1 cellular context compared by ENCODE assay signal in the genomic region with DNA sequence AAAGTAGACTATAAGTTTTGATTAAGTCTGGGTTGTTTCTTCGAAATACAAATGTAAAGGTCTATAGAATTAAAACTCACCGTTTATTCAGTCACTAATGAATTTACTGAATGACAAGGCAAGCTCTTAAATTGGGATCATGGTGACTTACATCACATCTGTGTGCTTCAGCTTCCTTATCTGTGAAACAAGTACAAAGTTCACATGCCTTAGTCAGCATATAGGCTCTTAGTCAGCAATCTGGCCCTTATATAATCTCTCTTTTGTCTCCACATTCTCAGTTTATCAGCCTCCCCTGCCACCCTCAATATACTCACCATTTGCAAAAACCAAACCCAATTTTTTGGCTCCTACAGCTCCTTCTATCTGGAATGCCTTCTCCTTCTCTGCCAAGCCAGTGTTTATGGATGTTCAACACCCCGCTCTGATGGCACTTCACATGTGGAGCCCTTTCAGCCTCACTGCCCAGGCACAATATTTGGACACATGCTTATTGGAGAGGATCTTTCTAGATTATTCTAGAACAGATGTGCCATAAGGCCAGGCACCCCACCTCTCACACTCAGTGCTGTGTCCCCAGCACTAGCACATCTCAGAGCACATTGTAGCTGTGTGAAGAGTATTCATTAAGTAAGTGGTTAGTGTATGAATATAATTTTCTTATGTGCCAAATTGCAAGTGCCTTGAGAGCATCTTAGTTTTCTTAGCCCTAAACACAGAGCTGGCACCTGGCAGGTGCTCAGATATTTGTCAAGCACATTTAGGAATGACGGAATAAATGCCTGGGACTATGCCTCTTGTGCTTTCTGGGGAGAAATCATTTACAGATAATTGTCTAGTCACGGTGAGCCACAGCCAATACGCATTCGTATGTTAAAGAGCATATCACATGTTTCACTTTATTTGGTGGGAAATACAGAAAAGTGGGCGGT.
TF ChIP-seq lines count a peak whose summit lies in the region.

No MANE protein-coding gene starts in this region.

TF ChIP-seq in HepG2, 621 proteins besides CTCF, POLR2A, EP300 and RAD21 (continued from another document and continues in another):
- TF ChIP-seq, protein P1, sequence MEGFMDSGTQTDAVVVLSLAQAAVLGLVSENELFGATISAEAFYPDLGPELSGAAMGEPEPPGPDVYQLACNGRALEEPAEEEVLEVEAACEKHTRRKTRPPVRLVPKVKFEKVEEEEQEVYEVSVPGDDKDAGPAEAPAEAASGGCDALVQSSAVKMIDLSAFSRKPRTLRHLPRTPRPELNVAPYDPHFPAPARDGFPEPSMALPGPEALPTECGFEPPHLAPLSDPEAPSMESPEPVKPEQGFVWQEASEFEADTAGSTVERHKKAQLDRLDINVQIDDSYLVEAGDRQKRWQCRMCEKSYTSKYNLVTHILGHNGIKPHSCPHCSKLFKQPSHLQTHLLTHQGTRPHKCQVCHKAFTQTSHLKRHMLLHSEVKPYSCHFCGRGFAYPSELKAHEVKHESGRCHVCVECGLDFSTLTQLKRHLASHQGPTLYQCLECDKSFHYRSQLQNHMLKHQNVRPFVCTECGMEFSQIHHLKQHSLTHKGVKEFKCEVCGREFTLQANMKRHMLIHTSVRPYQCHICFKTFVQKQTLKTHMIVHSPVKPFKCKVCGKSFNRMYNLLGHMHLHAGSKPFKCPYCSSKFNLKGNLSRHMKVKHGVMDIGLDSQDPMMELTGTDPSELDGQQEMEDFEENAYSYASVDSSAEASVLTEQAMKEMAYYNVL (CRISPR knock-in tag; IDR thresholded peaks at IDR 0.05; ENCODE audit: borderline replicate concordance): no peak
- TF ChIP-seq LRRFIP1 (CRISPR knock-in tag; conservative IDR thresholded peaks at IDR 0.05) (no peak), ZNF225 (CRISPR knock-in tag; IDR thresholded peaks at IDR 0.05) (no peak), STAT5B (CRISPR knock-in tag; IDR thresholded peaks at IDR 0.05) (no peak), BRD4 (CRISPR knock-in tag; IDR thresholded peaks at IDR 0.05) (no peak), TIGD3 (CRISPR knock-in tag; IDR thresholded peaks at IDR 0.05; ENCODE audit: borderline replicate concordance) (no peak), ELF1 (CRISPR knock-in tag; IDR thresholded peaks at IDR 0.05) (0 out of 2 replicates have a peak, but pooled peaks have one; percentile 34), ZNF670 (CRISPR knock-in tag; IDR thresholded peaks at IDR 0.05; ENCODE audit: borderline replicate concordance) (no peak), NR1H2 (CRISPR knock-in tag; IDR thresholded peaks at IDR 0.05; ENCODE audit: borderline replicate concordance, low read depth) (no peak), ZNF256 (CRISPR knock-in tag; conservative IDR thresholded peaks at IDR 0.05) (no peak), HIVEP1 (CRISPR knock-in tag; IDR thresholded peaks at IDR 0.05) (no peak), TOE1 (CRISPR knock-in tag; IDR thresholded peaks at IDR 0.05) (no peak), ATF6 (CRISPR knock-in tag; conservative IDR thresholded peaks at IDR 0.05) (no peak), ZNF414 (CRISPR knock-in tag; IDR thresholded peaks at IDR 0.05) (no peak), CENPBD1 (CRISPR knock-in tag; IDR thresholded peaks at IDR 0.05; ENCODE audit: borderline replicate concordance, low read depth) (no peak), ZKSCAN1 (IDR thresholded peaks at IDR 0.05; ENCODE audit: low read length) (no peak), ZNF337 (CRISPR knock-in tag; IDR thresholded peaks at IDR 0.05; ENCODE audit: borderline replicate concordance, low read depth) (no peak), ZNF704 (CRISPR knock-in tag; IDR thresholded peaks at IDR 0.05; ENCODE audit: borderline replicate concordance) (no peak), SP5 (CRISPR knock-in tag; IDR thresholded peaks at IDR 0.05; ENCODE audit: borderline replicate concordance, low read depth) (no peak), SP2 (CRISPR knock-in tag; IDR thresholded peaks at IDR 0.05) (no peak), PTBP1 (IDR thresholded peaks at IDR 0.05; ENCODE audit: low read depth, low read length, poor library complexity, severe bottlenecking) (no peak), ZC3H13 (CRISPR knock-in tag; IDR thresholded peaks at IDR 0.05) (no peak), ZBTB4 (CRISPR knock-in tag; IDR thresholded peaks at IDR 0.05; ENCODE audit: borderline replicate concordance) (no peak), ZBTB20 (CRISPR knock-in tag; IDR thresholded peaks at IDR 0.05; ENCODE audit: borderline replicate concordance, low read depth) (peak; percentile 99), ZBTB21 (CRISPR knock-in tag; IDR thresholded peaks at IDR 0.05) (peak; percentile 25; the same call in 1 of the 2 replicates), NR2F1 (CRISPR knock-in tag; IDR thresholded peaks at IDR 0.05) (no peak), ZNF510 (CRISPR knock-in tag; IDR thresholded peaks at IDR 0.05; ENCODE audit: low read depth) (no peak)
- TF ChIP-seq, protein P2, sequence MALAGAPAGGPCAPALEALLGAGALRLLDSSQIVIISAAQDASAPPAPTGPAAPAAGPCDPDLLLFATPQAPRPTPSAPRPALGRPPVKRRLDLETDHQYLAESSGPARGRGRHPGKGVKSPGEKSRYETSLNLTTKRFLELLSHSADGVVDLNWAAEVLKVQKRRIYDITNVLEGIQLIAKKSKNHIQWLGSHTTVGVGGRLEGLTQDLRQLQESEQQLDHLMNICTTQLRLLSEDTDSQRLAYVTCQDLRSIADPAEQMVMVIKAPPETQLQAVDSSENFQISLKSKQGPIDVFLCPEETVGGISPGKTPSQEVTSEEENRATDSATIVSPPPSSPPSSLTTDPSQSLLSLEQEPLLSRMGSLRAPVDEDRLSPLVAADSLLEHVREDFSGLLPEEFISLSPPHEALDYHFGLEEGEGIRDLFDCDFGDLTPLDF (CRISPR knock-in tag; IDR thresholded peaks at IDR 0.05): no peak
- TF ChIP-seq, protein P3, sequence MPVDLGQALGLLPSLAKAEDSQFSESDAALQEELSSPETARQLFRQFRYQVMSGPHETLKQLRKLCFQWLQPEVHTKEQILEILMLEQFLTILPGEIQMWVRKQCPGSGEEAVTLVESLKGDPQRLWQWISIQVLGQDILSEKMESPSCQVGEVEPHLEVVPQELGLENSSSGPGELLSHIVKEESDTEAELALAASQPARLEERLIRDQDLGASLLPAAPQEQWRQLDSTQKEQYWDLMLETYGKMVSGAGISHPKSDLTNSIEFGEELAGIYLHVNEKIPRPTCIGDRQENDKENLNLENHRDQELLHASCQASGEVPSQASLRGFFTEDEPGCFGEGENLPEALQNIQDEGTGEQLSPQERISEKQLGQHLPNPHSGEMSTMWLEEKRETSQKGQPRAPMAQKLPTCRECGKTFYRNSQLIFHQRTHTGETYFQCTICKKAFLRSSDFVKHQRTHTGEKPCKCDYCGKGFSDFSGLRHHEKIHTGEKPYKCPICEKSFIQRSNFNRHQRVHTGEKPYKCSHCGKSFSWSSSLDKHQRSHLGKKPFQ (CRISPR knock-in tag; IDR thresholded peaks at IDR 0.05; ENCODE audit: insufficient replicate concordance): no peak
- TF ChIP-seq, protein P4, sequence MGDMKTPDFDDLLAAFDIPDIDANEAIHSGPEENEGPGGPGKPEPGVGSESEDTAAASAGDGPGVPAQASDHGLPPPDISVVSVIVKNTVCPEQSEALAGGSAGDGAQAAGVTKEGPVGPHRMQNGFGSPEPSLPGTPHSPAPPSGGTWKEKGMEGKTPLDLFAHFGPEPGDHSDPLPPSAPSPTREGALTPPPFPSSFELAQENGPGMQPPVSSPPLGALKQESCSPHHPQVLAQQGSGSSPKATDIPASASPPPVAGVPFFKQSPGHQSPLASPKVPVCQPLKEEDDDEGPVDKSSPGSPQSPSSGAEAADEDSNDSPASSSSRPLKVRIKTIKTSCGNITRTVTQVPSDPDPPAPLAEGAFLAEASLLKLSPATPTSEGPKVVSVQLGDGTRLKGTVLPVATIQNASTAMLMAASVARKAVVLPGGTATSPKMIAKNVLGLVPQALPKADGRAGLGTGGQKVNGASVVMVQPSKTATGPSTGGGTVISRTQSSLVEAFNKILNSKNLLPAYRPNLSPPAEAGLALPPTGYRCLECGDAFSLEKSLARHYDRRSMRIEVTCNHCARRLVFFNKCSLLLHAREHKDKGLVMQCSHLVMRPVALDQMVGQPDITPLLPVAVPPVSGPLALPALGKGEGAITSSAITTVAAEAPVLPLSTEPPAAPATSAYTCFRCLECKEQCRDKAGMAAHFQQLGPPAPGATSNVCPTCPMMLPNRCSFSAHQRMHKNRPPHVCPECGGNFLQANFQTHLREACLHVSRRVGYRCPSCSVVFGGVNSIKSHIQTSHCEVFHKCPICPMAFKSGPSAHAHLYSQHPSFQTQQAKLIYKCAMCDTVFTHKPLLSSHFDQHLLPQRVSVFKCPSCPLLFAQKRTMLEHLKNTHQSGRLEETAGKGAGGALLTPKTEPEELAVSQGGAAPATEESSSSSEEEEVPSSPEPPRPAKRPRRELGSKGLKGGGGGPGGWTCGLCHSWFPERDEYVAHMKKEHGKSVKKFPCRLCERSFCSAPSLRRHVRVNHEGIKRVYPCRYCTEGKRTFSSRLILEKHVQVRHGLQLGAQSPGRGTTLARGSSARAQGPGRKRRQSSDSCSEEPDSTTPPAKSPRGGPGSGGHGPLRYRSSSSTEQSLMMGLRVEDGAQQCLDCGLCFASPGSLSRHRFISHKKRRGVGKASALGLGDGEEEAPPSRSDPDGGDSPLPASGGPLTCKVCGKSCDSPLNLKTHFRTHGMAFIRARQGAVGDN (CRISPR knock-in tag; IDR thresholded peaks at IDR 0.05): no peak
